In the genomic region with DNA sequence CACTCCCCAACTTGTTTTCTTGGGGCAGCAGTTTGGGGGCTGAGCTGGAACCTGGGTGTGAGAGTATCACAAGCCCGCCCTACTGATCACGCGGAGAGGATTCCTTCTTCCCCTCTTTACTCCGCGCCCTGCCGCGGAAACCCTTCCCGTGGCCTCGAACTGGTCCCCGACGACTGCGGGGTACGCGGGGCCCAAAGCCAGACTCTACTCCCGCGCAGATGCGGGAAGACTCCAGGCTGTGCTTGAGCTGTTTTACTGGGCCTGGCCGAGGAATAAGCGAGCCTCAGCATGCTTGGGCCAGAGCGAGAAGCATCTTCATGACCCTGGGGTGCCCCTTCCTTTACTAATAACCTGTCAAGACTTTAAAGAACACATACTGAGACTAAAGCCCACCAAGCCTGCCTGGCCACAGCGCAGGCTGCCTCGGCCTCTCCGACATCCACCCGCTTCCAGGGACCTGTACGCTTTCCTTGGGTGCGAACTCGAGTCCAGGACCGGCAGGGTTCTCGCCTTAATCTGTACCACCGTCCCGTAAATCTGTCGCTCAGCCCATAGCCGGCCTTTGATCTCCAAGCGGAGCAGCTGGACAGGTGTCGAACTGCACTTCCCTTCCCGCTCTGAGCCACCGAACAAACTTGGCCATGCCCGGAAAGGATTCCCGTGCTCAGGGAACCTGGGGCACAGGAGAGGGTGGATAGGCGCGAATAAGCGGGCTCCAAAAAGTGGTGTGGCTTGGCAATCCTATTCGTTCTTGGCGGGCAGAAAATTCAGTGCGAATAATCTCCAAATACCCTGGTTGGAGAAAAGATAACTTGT, we compare ENCODE assay signal across 2 cellular contexts.
TF ChIP-seq lines count a peak whose summit lies in the region.

No MANE protein-coding gene starts in this region.

TF ChIP-seq in GM23338, 12 proteins besides CTCF, POLR2A, EP300 and RAD21:
- TF ChIP-seq EZH2phosphoT487 (IDR thresholded peaks at IDR 0.05; ENCODE audit: unreplicated experiment) (peak; percentile 93), CREB1 (CRISPR knock-in tag; IDR thresholded peaks at IDR 0.05; ENCODE audit: low read depth) (no peak), EZH2 (IDR thresholded peaks at IDR 0.05; ENCODE audit: low read depth, unreplicated experiment) (peak; percentile 97)

TF ChIP-seq in endothelial cell of umbilical vein, 7 proteins besides CTCF, POLR2A, EP300 and RAD21:
- TF ChIP-seq JUN (IDR thresholded peaks at IDR 0.05; ENCODE audit: borderline replicate concordance, insufficient read depth, insufficient read length, low read depth), result no peak
- peak; percentile 93 for TF ChIP-seq EZH2 (IDR thresholded peaks at IDR 0.05; ENCODE audit: borderline replicate concordance, low read depth, low read length, severe bottlenecking)
- TF ChIP-seq POLR2AphosphoS5 (IDR thresholded peaks at IDR 0.05; ENCODE audit: insufficient read depth, low read depth, low read length), result no peak
- TF ChIP-seq FOS (IDR thresholded peaks at IDR 0.05; ENCODE audit: borderline replicate concordance, insufficient read depth, low read length), result no peak
- TF ChIP-seq GATA2 (IDR thresholded peaks at IDR 0.05; ENCODE audit: insufficient read depth, insufficient read length, low read depth, low read length), result no peak
